ENCODE assay signal across 9 cellular contexts in the genomic region with DNA sequence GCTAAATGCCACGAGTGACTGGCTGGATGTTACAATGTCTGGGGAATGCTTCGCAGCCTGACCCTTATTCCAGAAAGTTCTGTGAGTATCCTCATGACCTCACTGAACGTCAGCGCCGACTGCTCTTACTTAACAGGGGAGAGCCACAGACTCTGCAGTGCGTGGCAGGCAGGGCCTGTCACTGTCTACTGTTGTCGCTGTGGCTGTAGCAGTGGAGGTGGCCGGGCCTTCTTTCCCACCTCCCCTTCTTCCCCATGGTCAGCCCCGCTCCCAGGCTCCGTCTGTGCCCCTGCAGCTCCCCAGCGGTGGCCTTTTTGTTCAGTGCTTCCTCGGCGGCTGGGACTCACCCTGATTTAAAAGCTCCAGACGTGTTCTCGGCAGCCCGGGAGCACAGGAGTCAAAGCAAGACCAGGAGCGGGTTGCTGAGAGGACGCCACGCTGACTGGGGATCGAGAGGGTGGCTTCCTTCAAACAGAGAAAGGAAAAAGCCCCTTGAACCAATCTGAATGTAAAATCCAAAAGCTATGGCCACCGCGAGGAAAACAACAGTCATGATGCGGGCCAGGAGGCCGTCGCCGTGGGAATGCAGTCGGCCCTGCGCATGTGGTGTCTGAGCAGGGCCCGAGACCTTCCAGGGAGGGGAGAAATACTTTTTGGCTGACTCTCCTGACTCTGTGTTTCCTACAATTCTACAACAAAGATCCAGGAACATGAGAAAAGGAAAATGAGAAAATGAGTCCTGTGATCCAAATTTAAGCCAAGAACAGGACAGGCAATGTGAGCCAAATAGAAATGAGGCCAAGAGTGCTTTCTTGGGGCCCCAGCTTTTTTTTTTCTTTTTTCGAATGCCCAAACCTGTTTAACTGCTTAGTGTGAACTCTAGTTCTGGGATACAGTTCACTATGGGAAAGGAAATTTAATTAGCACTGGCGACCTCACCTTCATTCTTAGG. TPM values are rescaled to one million over a fixed set of nuclear protein-coding genes. Genes with fewer than 3 reads are reported as not detected.
DNase-seq lines count a peak whose midpoint lies in the region; ATAC-seq, FAIRE-seq and TF ChIP-seq lines count a peak whose summit lies in the region.
"Had no signal": no experiment of that assay in that cellular context is flagged by ENCODE, and none has a peak within 500 bp of the region (broad histone marks: within the 10 kb centered on the region; RNA-seq: fewer than 3 reads in every experiment).

No MANE protein-coding gene starts in this region.

- intact Hi-C loops in left ventricle myocardium superior (cut with micrococcal nuclease) (loop anchor here (10.0 kb wide), 1 partner anchor 443 kb away; no protein-coding TSS in a partner anchor), psoas muscle (cut with DNase I) (loop anchor here in 1 of 2 donors (2.0 kb wide), 1 partner anchor 51 kb away; no protein-coding TSS in a partner anchor)

- H4K20me1 ChIP-seq in DND-41 (ENCODE audit: insufficient read depth, low read length), result no peaks in the 10 kb centered on the region

- no peak overlapping the region for H3K9ac ChIP-seq in DND-41 (ENCODE audit: low read depth, low read length)

- H3K4me2 ChIP-seq in DND-41 (ENCODE audit: insufficient read depth, low read length), result no peak overlapping the region

- H2AFZ ChIP-seq in DND-41 (ENCODE audit: low read depth, low read length), result no peak overlapping the region

- no peak for FAIRE-seq in GM19239 (lab: Jason Lieb, UNC)

- ATAC-seq in DND-41 (ENCODE audit: insufficient read depth, low read depth) (no peak), left ventricle myocardium superior (peak; percentile 49), psoas muscle (peak; percentile 36 to 47 (median 40)), GM18909 (IDR thresholded peaks at IDR 0.05; ENCODE audit: poor library complexity, unreplicated experiment) (no peak)

- 0 out of 2 replicates have a peak overlapping the region, but pooled peaks have one; percentile 3 for H3K27ac ChIP-seq in DND-41 (ENCODE audit: low read length)
- peak overlapping the region; percentile 98 for H3K27ac ChIP-seq in psoas muscle

- H3K27me3 ChIP-seq in DND-41 (ENCODE audit: insufficient read depth, low read length, poor library complexity) (no peaks in the 10 kb centered on the region), psoas muscle (ENCODE audit: insufficient read depth in 3 of 3, low read length in 2 of 3) (no peaks in the 10 kb centered on the region)

- no peak for DNase-seq in DND-41
- peak in 35 of 58 donors; percentile 26 to 77 (median 51) for DNase-seq in anterior cingulate cortex (lab: John Stamatoyannopoulos, UW)
- peak; percentile 83 for DNase-seq in left ventricle myocardium superior
- DNase-seq in psoas muscle, result peak; percentile 68 to 81
- no peak for DNase-seq in SHP77 treated with DMSO at 0.1 percent for 48 hours (lab: John Stamatoyannopoulos, UW)
- DNase-seq in effector CD8-positive, alpha-beta T cell (lab: John Stamatoyannopoulos, UW), result no peak
- DNase-seq in GM19239 (ENCODE audit: insufficient read length, low spot score), result no peak
- DNase-seq: immature natural killer cell had no signal

- WGBS in psoas muscle, 3 donors, result 12 to 27% (median 17%) methylated on average over 31 of the region's 31 CpGs

- TF ChIP-seq CTCF in DND-41 (IDR thresholded peaks at IDR 0.05; ENCODE audit: borderline replicate concordance, extremely low read depth, low read length, poor library complexity, severe bottlenecking) (no peak), psoas muscle (IDR thresholded peaks at IDR 0.05) (no peak)

- H3K4me3 ChIP-seq in DND-41 (ENCODE audit: low read depth in 1 of 2, low read length in 2 of 2) (no peak overlapping the region), psoas muscle (peak overlapping the region; percentile 47)

- no peaks in the 10 kb centered on the region for H3K36me3 ChIP-seq in DND-41 (ENCODE audit: insufficient read depth, low read length)
- H3K36me3 ChIP-seq in psoas muscle (ENCODE audit: insufficient read depth in 1 of 2, low read depth in 1 of 2), result no peaks in the 10 kb centered on the region

- H3K4me1 ChIP-seq in DND-41 (ENCODE audit: insufficient read depth, low read length) (peaks cover 22% of the 10 kb centered on the region), psoas muscle (peaks cover 77% of the 10 kb centered on the region)

- H3K9me3 ChIP-seq in DND-41 (ENCODE audit: insufficient read depth, low read length, severe bottlenecking), result no peaks in the 10 kb centered on the region
- no peaks in the 10 kb centered on the region for H3K9me3 ChIP-seq in psoas muscle

- H3K79me2 ChIP-seq in DND-41 (ENCODE audit: insufficient read depth, low read length), result no peaks in the 10 kb centered on the region

RNA-seq across cellular contexts. Expression of a gene that starts 52.5 kb away (rescaled TPM):
- total RNA-seq in left ventricle myocardium superior (10.8 TPM), psoas muscle (10 to 100 TPM in 1 of 4 donors, 1 to 10 TPM in 3; 5.8 to 10.5 (median 9.0) TPM)
- polyA plus RNA-seq in psoas muscle, result 10 to 100 TPM in 1 of 3 donors, 1 to 10 TPM in 2; 5.8 to 10.4 (median 6.6) TPM

Comparison
In these comparisons a context has a peak if more than half of its experiments do, and no peak if none do; other contexts are left out.
1. ATAC-seq: peak in left ventricle myocardium superior (single experiment) and psoas muscle (4 of 4); none in DND-41 (single experiment) and GM18909 (single experiment).
2. DNase-seq: peak in anterior cingulate cortex (35 of 58), left ventricle myocardium superior (single experiment) and psoas muscle (2 of 2); none in DND-41 (single experiment), SHP77 treated with DMSO at 0.1 percent for 48 hours (single experiment), effector CD8-positive, alpha-beta T cell (single experiment) and GM19239 (single experiment).